ENCODE assay signal across 1 cellular context in genomic region chr1:172717722-172718455, GRCh38.
TF ChIP-seq lines count a peak whose summit lies in the region.

No MANE protein-coding gene starts in this region.

TF ChIP-seq in K562, 482 proteins besides CTCF, POLR2A, EP300 and RAD21 (continued from another document and continues in another):
- TF ChIP-seq MAX (CRISPR knock-in tag; IDR thresholded peaks at IDR 0.05) (peak; percentile 41; the same call in 1 of the 2 replicates), USF2 (CRISPR knock-in tag; IDR thresholded peaks at IDR 0.05) (peak; percentile 78), FOXK2 (conservative IDR thresholded peaks at IDR 0.05 in 1 of 2, IDR thresholded peaks at IDR 0.05 in 1 of 2; ENCODE audit: low read depth in 2 of 2) (peak in 1 of 2 experiments; percentile 21; a peak in 1 of 4 replicates), ZNF592 (IDR thresholded peaks at IDR 0.05) (peak; percentile 81), MGA (IDR thresholded peaks at IDR 0.05) (peak; percentile 94), ZNF12 (CRISPR knock-in tag; IDR thresholded peaks at IDR 0.05) (no peak), CXXC5 (CRISPR knock-in tag; IDR thresholded peaks at IDR 0.05) (peak; percentile 54), DIDO1 (tag; IDR thresholded peaks at IDR 0.05; ENCODE audit: low read depth) (peak; percentile 48; the same call in 1 of the 2 replicates), CGGBP1 (CRISPR knock-in tag; IDR thresholded peaks at IDR 0.05) (no peak), MEF2D (tag; conservative IDR thresholded peaks at IDR 0.05; ENCODE audit: low read depth) (0 out of 2 replicates have a peak, but pooled peaks have one; percentile 53), SMARCA4 (IDR thresholded peaks at IDR 0.05) (0 out of 2 replicates have a peak, but pooled peaks have one; percentile 27), CEBPG (CRISPR knock-in tag; IDR thresholded peaks at IDR 0.05) (no peak), CEBPG (tag; conservative IDR thresholded peaks at IDR 0.05 in 1 of 2, IDR thresholded peaks at IDR 0.05 in 1 of 2) (0 out of 4 replicates have a peak, but pooled peaks of 1 of the 2 experiments have one; percentile 33), RBM25 (IDR thresholded peaks at IDR 0.05; ENCODE audit: low read depth, low read length, severe bottlenecking) (no peak), FOXP1 (CRISPR knock-in tag; IDR thresholded peaks at IDR 0.05) (no peak), LEF1 (IDR thresholded peaks at IDR 0.05) (peak; percentile 61; the same call in 1 of the 2 replicates), NFE2L1 (tag; IDR thresholded peaks at IDR 0.05; ENCODE audit: borderline replicate concordance, low read depth) (peak; percentile 79), ETV5 (CRISPR knock-in tag; IDR thresholded peaks at IDR 0.05; ENCODE audit: low read depth) (0 out of 2 replicates have a peak, but pooled peaks have one; percentile 56), SLC30A9 (CRISPR knock-in tag; IDR thresholded peaks at IDR 0.05) (no peak), NR2C1 (IDR thresholded peaks at IDR 0.05) (no peak), NR2C1 (tag; IDR thresholded peaks at IDR 0.05) (peak; percentile 58), TAF9B (IDR thresholded peaks at IDR 0.05; ENCODE audit: partially characterized antibody) (peak; percentile 16), DPF2 (IDR thresholded peaks at IDR 0.05) (peak; percentile 50; the same call in 1 of the 2 replicates), ZBED1 (IDR thresholded peaks at IDR 0.05) (no peak), MNT (conservative IDR thresholded peaks at IDR 0.05) (peak; percentile 41 to 61; a peak in 2 of 4 replicates), NR2C2 (CRISPR knock-in tag; IDR thresholded peaks at IDR 0.05) (no peak), NR2C2 (tag; IDR thresholded peaks at IDR 0.05) (peak; percentile 25; the same call in 1 of the 2 replicates), ZNF395 (CRISPR knock-in tag; IDR thresholded peaks at IDR 0.05) (peak; percentile 52; the same call in 1 of the 2 replicates), RAD51 (IDR thresholded peaks at IDR 0.05; ENCODE audit: borderline replicate concordance, low read depth) (peak; percentile 95), CUX1 (CRISPR knock-in tag; IDR thresholded peaks at IDR 0.05) (peak; percentile 86)
